8 cellular contexts compared by ENCODE assay signal in genomic region chrX:54044126-54044876, GRCh38. TPM values are rescaled to one million over a fixed set of nuclear protein-coding genes. Genes with fewer than 3 reads are reported as not detected.
A peak's percentile ranks its signal among the peaks of the same experiment; 100 is the strongest.
DNase-seq lines count a peak whose midpoint lies in the region; ATAC-seq lines count a peak whose summit lies in the region.

Gene PHF8, minus strand, starts transcription at chrX:54044473. Its CDS starts 1,745 bp downstream, at chrX:54042728.

- peak within 1 kb of the TSS; percentile 94 for H3K4me3 ChIP-seq in GM08714 (ENCODE audit: low read length)

- peak; percentile 93 for DNase-seq in NCI-H1105 (lab: John Stamatoyannopoulos, UW)
- peak; percentile 83 for DNase-seq in SKM-1 treated with dmso at 0.1 percent for 144 hours (lab: John Stamatoyannopoulos, UW; ENCODE audit: unreplicated experiment)
- peak; percentile 90 to 93 for DNase-seq in activated naive CD4-positive, alpha-beta T cell treated with anti-CD3 and anti-CD28 coated beads, Interleukin-2, amount 50 U/mL, for 72 hours (ENCODE audit: low spot score in 2 of 2)
- peak; percentile 87 for DNase-seq in germinal center (ENCODE audit: low spot score)
- peak; percentile 80 for DNase-seq in non-pigmented ciliary epithelial cell (ENCODE audit: low read depth)
- DNase-seq in substantia nigra (lab: John Stamatoyannopoulos, UW): peak; percentile 15 to 92 (median 78)

- peaks cover 14 to 15% of the 10 kb centered on the region in 2 donors for H3K36me3 Mint-ChIP-seq in activated naive CD4-positive, alpha-beta T cell treated with anti-CD3 and anti-CD28 coated beads, Interleukin-2, amount 50 U/mL, for 72 hours

- H3K27ac ChIP-seq in substantia nigra (ENCODE audit: low read depth, low read length, poor library complexity, severe bottlenecking): peak within 1 kb of the TSS; percentile 86

- H3K27ac Mint-ChIP-seq in activated naive CD4-positive, alpha-beta T cell treated with anti-CD3 and anti-CD28 coated beads, Interleukin-2, amount 50 U/mL, for 72 hours: peak within 1 kb of the TSS; percentile 93 to 98

- no peaks in the 10 kb centered on the region for H3K9me3 Mint-ChIP-seq in activated naive CD4-positive, alpha-beta T cell treated with anti-CD3 and anti-CD28 coated beads, Interleukin-2, amount 50 U/mL, for 72 hours

- peak; percentile 86 for ATAC-seq in HG02642 (IDR thresholded peaks at IDR 0.05; ENCODE audit: poor library complexity, unreplicated experiment)
- peak; percentile 87 to 90 for ATAC-seq in activated naive CD4-positive, alpha-beta T cell treated with anti-CD3 and anti-CD28 coated beads, Interleukin-2, amount 50 U/mL, for 72 hours

RNA-seq across cellular contexts. Expression of gene PHF8, which starts in this region (rescaled TPM):
- total RNA-seq in activated naive CD4-positive, alpha-beta T cell treated with anti-CD3 and anti-CD28 coated beads, Interleukin-2, amount 50 U/mL, for 72 hours: 10 to 100 TPM; 56.5 to 65.3 TPM

Comparison
In these comparisons a context has a peak if more than half of its experiments do, and no peak if none do; other contexts are left out.
1. Peak in every context shown above with its lines: DNase-seq, ATAC-seq, H3K4me3 ChIP-seq and H3K27ac ChIP-seq.